17 cellular contexts compared by ENCODE assay signal in genomic region chr10:126520918-126521317, GRCh38.
DNase-seq lines count a peak whose midpoint lies in the region; ATAC-seq and TF ChIP-seq lines count a peak whose summit lies in the region.
"Had no signal": no experiment of that assay in that cellular context is flagged by ENCODE, and none has a peak within 500 bp of the region (broad histone marks: within the 10 kb centered on the region; RNA-seq: fewer than 3 reads in every experiment).

No MANE protein-coding gene starts in this region.

- no peak overlapping the region for H3K18ac ChIP-seq in H9 (ENCODE audit: insufficient read length, low read depth, low read length)

- H3K27me3 ChIP-seq in H9 (ENCODE audit: insufficient read depth, low read length) (no peaks in the 10 kb centered on the region), PC-9 (ENCODE audit: insufficient read depth, low read depth) (no peaks in the 10 kb centered on the region), endodermal cell (ENCODE audit: control insufficient read depth, insufficient read depth, low read length, poor library complexity, severe bottlenecking) (no peaks in the 10 kb centered on the region), GM23248 (replicated peaks; ENCODE audit: insufficient read depth) (peaks cover 22% of the 10 kb centered on the region)

- no peaks in the 10 kb centered on the region for H3K36me3 ChIP-seq in PC-9 (ENCODE audit: low read depth)
- no peaks in the 10 kb centered on the region for H3K36me3 ChIP-seq in endodermal cell (ENCODE audit: control insufficient read depth, insufficient read depth, low read length)
- H3K36me3 ChIP-seq in GM23248 (ENCODE audit: low read depth), result no peaks in the 10 kb centered on the region

- H2BK5ac ChIP-seq in H9 (ENCODE audit: insufficient read length, low read length), result no peak overlapping the region

- H2BK20ac ChIP-seq in H9 (ENCODE audit: low read depth, low read length, poor library complexity, severe bottlenecking), result no peak overlapping the region

- H4K8ac ChIP-seq in H9 (replicated peaks; ENCODE audit: insufficient read length, low read depth, low read length), result no peak overlapping the region

- H3K4me1 Mint-ChIP-seq in H9 (peaks cover 0 to 5% of the 10 kb centered on the region in 2 experiments; a peak in 2 of 4 replicates), endodermal cell (peaks cover 13% of the 10 kb centered on the region)
- H3K4me1 Mint-ChIP-seq: B cell had no signal

- intact Hi-C loops in PC-9 (cut with micrococcal nuclease; ENCODE audit: unreplicated experiment), result no loop called here
- intact Hi-C loops in left ventricle myocardium superior (cut with micrococcal nuclease), result no loop called here

- H3K27me3 Mint-ChIP-seq in H9 (ENCODE audit: low read depth) (no peaks in the 10 kb centered on the region; the same call in none of the 2 replicates), endodermal cell (ENCODE audit: insufficient read depth) (no peaks in the 10 kb centered on the region)
- H3K27me3 Mint-ChIP-seq: B cell had no signal

- H3K4me3 Mint-ChIP-seq in H9, result no peak overlapping the region
- no peak overlapping the region for H3K4me3 Mint-ChIP-seq in endodermal cell
- H3K4me3 Mint-ChIP-seq: B cell; CD8-positive, alpha-beta T cell had no signal

- H3K79me2 ChIP-seq in H9 (ENCODE audit: insufficient read depth, low read length) (no peaks in the 10 kb centered on the region), PC-9 (ENCODE audit: low read depth) (no peaks in the 10 kb centered on the region), GM23248 (ENCODE audit: insufficient read depth) (no peaks in the 10 kb centered on the region)

- H3K4me2 ChIP-seq in H9 (ENCODE audit: insufficient read depth, insufficient read length, low read length) (no peak overlapping the region), PC-9 (peak overlapping the region; percentile 46; the same call in 1 of the 2 replicates), GM23248 (ENCODE audit: unreplicated experiment) (no peak overlapping the region)

- no peaks in the 10 kb centered on the region for H3K4me1 ChIP-seq in H9 (ENCODE audit: insufficient read depth, low read length)
- H3K4me1 ChIP-seq in PC-9 (replicated peaks; ENCODE audit: insufficient read depth), result peaks cover 13% of the 10 kb centered on the region
- H3K4me1 ChIP-seq in endodermal cell (ENCODE audit: control insufficient read depth, insufficient read depth, low read length), result no peaks in the 10 kb centered on the region
- no peaks in the 10 kb centered on the region for H3K4me1 ChIP-seq in GM23248 (ENCODE audit: insufficient read depth)

- no peaks in the 10 kb centered on the region for H3K23me2 ChIP-seq in H9 (ENCODE audit: insufficient read length, low read depth, low read length, poor library complexity, severe bottlenecking)

- H2AFZ ChIP-seq in H9 (ENCODE audit: low read length) (no peak overlapping the region), PC-9 (no peak overlapping the region), GM23248 (no peak overlapping the region)

- no peak for ATAC-seq in left ventricle myocardium superior
- ATAC-seq: CD8-positive, alpha-beta T cell; GM12878 had no signal

- H4K5ac ChIP-seq in H9 (ENCODE audit: insufficient read length, low read depth, low read length), result peak overlapping the region; percentile 72

- H3K56ac ChIP-seq in H9 (ENCODE audit: insufficient read length, low read depth, low read length), result no peak overlapping the region

- CTCF ChIA-PET in PC-9 (lab: Charles Lee), result no interaction called here

- no peak overlapping the region for H4K91ac ChIP-seq in H9 (ENCODE audit: insufficient read length, low read depth, low read length)

- no peak overlapping the region for H3K23ac ChIP-seq in H9 (ENCODE audit: insufficient read length, low read depth, low read length)

- no CpG with 5 or more reads among the region's 5 CpGs for WGBS in H9 (ENCODE audit: extremely low coverage, insufficient read length, low lambda C conversion rate)
- 93 to 97% methylated on average over 4 of the region's 5 CpGs for WGBS in endodermal cell (ENCODE audit: insufficient coverage in 1 of 2, insufficient read length in 1 of 2), 2 experiments
- WGBS in GM23248 (ENCODE audit: low coverage in 1 of 2, low lambda C conversion rate in 2 of 2, missing lambda C conversion rate in 2 of 2), 2 experiments, result 68 to 75% methylated on average over 5 of the region's 5 CpGs

- no peaks in the 10 kb centered on the region; a peak in 2 of 5 replicates for H3K9me3 Mint-ChIP-seq in H9
- peaks cover 3% of the 10 kb centered on the region for H3K9me3 Mint-ChIP-seq in endodermal cell
- H3K9me3 Mint-ChIP-seq: CD8-positive, alpha-beta T cell had no signal

- TF ChIP-seq CTCF in H9 (conservative IDR thresholded peaks at IDR 0.05) (peak; percentile 42; the same call in 2 of the 3 replicates), PC-9 (conservative IDR thresholded peaks at IDR 0.05) (no peak), endodermal cell (conservative IDR thresholded peaks at IDR 0.05) (peak; percentile 35)

- in situ Hi-C loops in GM23248 (cut with MboI), result no loop called here

- H3K14ac ChIP-seq in H9 (ENCODE audit: insufficient read depth, low read length), result no peak overlapping the region

- H3F3A ChIP-seq in PC-9 (ENCODE audit: insufficient read depth, low read depth), result peaks cover 6% of the 10 kb centered on the region; the same call in 1 of the 2 replicates
- no peaks in the 10 kb centered on the region for H3F3A ChIP-seq in GM23248 (ENCODE audit: insufficient read depth)

- H2BK12ac ChIP-seq in H9 (ENCODE audit: insufficient read length, low read depth, low read length), result no peak overlapping the region

- H3K9me2 ChIP-seq in PC-9 (ENCODE audit: insufficient read depth) (no peaks in the 10 kb centered on the region), GM23248 (ENCODE audit: insufficient read depth) (no peaks in the 10 kb centered on the region)

- H3K36me3 Mint-ChIP-seq in H9 (ENCODE audit: insufficient read depth in 1 of 3, low read depth in 3 of 3), result no peaks in the 10 kb centered on the region; a peak in 2 of 7 replicates
- no peaks in the 10 kb centered on the region for H3K36me3 Mint-ChIP-seq in endodermal cell (ENCODE audit: low read depth)
- H3K36me3 Mint-ChIP-seq: CD8-positive, alpha-beta T cell had no signal

- H4K20me1 ChIP-seq in H9 (ENCODE audit: control insufficient read depth, insufficient read depth, insufficient read length), result no peaks in the 10 kb centered on the region
- H4K20me1 ChIP-seq in PC-9 (ENCODE audit: insufficient read depth), result no peaks in the 10 kb centered on the region
- no peaks in the 10 kb centered on the region for H4K20me1 ChIP-seq in GM23248 (ENCODE audit: insufficient read depth)

- H3K4ac ChIP-seq in H9 (ENCODE audit: low read depth, low read length), result no peak overlapping the region

- POLR2A ChIA-PET in PC-9 (lab: Charles Lee; ENCODE audit: unreplicated experiment), result no interaction called here

- no peak overlapping the region for H2BK120ac ChIP-seq in H9 (ENCODE audit: low read depth, low read length, poor library complexity, severe bottlenecking)

- DNase-seq in H9 (no peak), PC-9 (no peak), endodermal cell (no peak), GM23248 (no peak), NCI-H1436 treated with DMSO at 0.1 percent for 48 hours (lab: John Stamatoyannopoulos, UW) (no peak), left ventricle myocardium superior (no peak)
- no peak for DNase-seq in activated T-cell treated with anti-CD3 and anti-CD28 coated beads, Interleukin-2, amount 50 U/mL, for 48 hours
- DNase-seq: CD8-positive, alpha-beta T cell; DMS79 treated with DMSO at 0.1 percent for 48 hours; KG1; NCI-H1048; NCI-H2081 treated with DMSO at 0.1 percent for 48 hours; NCI-H510A treated with DMSO at 0.1 percent for 48 hours; NCI-H82; SHP77 had no signal

- no peak overlapping the region for H2AK5ac ChIP-seq in H9 (ENCODE audit: insufficient read length, low read length)

- no TSS peak for BruUV-seq in PC-9 (replicated peaks; lab: Mats Ljungman, UMichigan)

- no peak overlapping the region for H2BK15ac ChIP-seq in H9 (ENCODE audit: low read depth, low read length)

- H3K79me1 ChIP-seq in H9 (ENCODE audit: insufficient read depth, low read depth, low read length, poor library complexity, severe bottlenecking), result no peaks in the 10 kb centered on the region

- H3K9ac ChIP-seq in H9 (ENCODE audit: extremely low read depth, insufficient read length, low read length) (no peak overlapping the region), endodermal cell (ENCODE audit: extremely low read depth, low read length, poor library complexity, severe bottlenecking) (no peak overlapping the region), GM23248 (no peak overlapping the region)

- no peak overlapping the region for H3K4me3 ChIP-seq in PC-9
- no peak overlapping the region for H3K4me3 ChIP-seq in endodermal cell (ENCODE audit: low read length)
- H3K4me3 ChIP-seq in GM23248, result no peak overlapping the region
- H3K4me3 ChIP-seq: GM12878 had no signal

- H3K27ac Mint-ChIP-seq in H9 (no peak overlapping the region), endodermal cell (peak overlapping the region; percentile 41)
- H3K27ac Mint-ChIP-seq: B cell; CD8-positive, alpha-beta T cell had no signal

- H3T11ph ChIP-seq in H9 (ENCODE audit: low read length), result no peak overlapping the region

- no peaks in the 10 kb centered on the region for H3K9me3 ChIP-seq in H9 (ENCODE audit: control insufficient read depth, low read depth, low read length)
- no peaks in the 10 kb centered on the region for H3K9me3 ChIP-seq in PC-9 (ENCODE audit: insufficient read depth, low read depth)
- H3K9me3 ChIP-seq in endodermal cell (ENCODE audit: control insufficient read depth, low read length), result no peaks in the 10 kb centered on the region
- H3K9me3 ChIP-seq in GM23248 (ENCODE audit: low read depth), result no peaks in the 10 kb centered on the region

- H3K27ac ChIP-seq in H9 (ENCODE audit: insufficient read length, low read depth, low read length) (no peak overlapping the region), PC-9 (peak overlapping the region; percentile 33; the same call in 1 of the 2 replicates), endodermal cell (ENCODE audit: low read depth, low read length) (no peak overlapping the region), GM23248 (no peak overlapping the region)
